ENCODE assay signal across 8 cellular contexts in the genomic region with DNA sequence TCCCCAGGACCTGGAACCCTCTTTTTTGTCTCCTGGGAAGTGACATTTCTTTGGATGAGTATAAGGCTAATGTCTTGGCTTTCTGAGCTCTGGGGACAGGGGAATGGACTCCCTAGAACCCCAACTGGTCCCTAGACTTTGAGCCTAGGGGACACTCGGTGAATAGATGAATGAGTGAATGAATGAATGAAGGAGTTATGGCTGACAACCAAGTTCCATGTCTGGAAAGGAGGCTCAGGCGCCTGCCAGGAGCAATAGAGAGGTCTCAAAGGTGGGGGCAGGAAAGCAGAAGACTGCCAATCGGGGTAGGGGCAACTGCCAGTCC. TPM values are rescaled to one million over a fixed set of nuclear protein-coding genes. Genes with fewer than 3 reads are reported as not detected.
A peak's percentile ranks its signal among the peaks of the same experiment; 100 is the strongest.
DNase-seq lines count a peak whose midpoint lies in the region; ATAC-seq and TF ChIP-seq lines count a peak whose summit lies in the region.

No MANE protein-coding gene starts in this region.

- H3K36me3 Mint-ChIP-seq in MCF 10A (ENCODE audit: insufficient read depth, unreplicated experiment) (peaks cover 7% of the 10 kb centered on the region), mesothelial cell of epicardium (no peaks in the 10 kb centered on the region)

- DNase-seq in heart right ventricle (no peak), cardiac septum (ENCODE audit: low spot score) (no peak), MCF 10A (ENCODE audit: unreplicated experiment) (no peak), mesothelial cell of epicardium (ENCODE audit: low spot score in 2 of 2, unreplicated experiment in 2 of 2) (no peak), upper lobe of right lung (no peak), nucleus accumbens (lab: John Stamatoyannopoulos, UW) (no peak)
- no peak for DNase-seq in stimulated activated CD4-positive, alpha-beta T cell treated with anti-CD3 and anti-CD28 coated beads, Interleukin-2, amount 100 ng/mL, for 48 hours

- BruUV-seq in MCF 10A (replicated peaks; lab: Mats Ljungman, UMichigan), result no TSS peak

- H3K27ac ChIP-seq in heart right ventricle (peak overlapping the region; percentile 60 to 95 (median 85)), upper lobe of right lung (peak overlapping the region; percentile 90)

- CTCF ChIA-PET in MCF 10A (lab: Yijun Ruan, JAX), result interaction anchor here (0.7 to 3.3 kb wide), 8 partner anchors 26 to 1116 kb away, joined by 3 to 25 read pairs (median 5); no protein-coding TSS in a partner anchor

- WGBS in heart right ventricle, 2 donors, result 20 to 21% methylated on average over 3 of the region's 3 CpGs

- H3K36me3 ChIP-seq in heart right ventricle (peaks cover 0 to 3% (median 0%) of the 10 kb centered on the region in 9 donors), upper lobe of right lung (no peaks in the 10 kb centered on the region)

- H3K4me1 Mint-ChIP-seq in MCF 10A (ENCODE audit: insufficient read depth, unreplicated experiment), result peaks cover 23% of the 10 kb centered on the region
- H3K4me1 Mint-ChIP-seq in mesothelial cell of epicardium, result peaks cover 35% of the 10 kb centered on the region

- no peaks in the 10 kb centered on the region for H3K27me3 Mint-ChIP-seq in MCF 10A (ENCODE audit: insufficient read depth, unreplicated experiment)
- peaks cover 41% of the 10 kb centered on the region for H3K27me3 Mint-ChIP-seq in mesothelial cell of epicardium (ENCODE audit: low read depth)

- no peak overlapping the region for H3K27ac Mint-ChIP-seq in MCF 10A (ENCODE audit: low read depth, unreplicated experiment)
- no peak overlapping the region for H3K27ac Mint-ChIP-seq in mesothelial cell of epicardium

- H3K4me1 ChIP-seq in heart right ventricle (peaks cover 5 to 58% (median 38%) of the 10 kb centered on the region in 9 donors), upper lobe of right lung (peaks cover 47% of the 10 kb centered on the region)

- H3K9me3 ChIP-seq in heart right ventricle (no peaks in the 10 kb centered on the region), upper lobe of right lung (no peaks in the 10 kb centered on the region)

- TF ChIP-seq CTCF in heart right ventricle (IDR thresholded peaks at IDR 0.05), result no peak
- no peak for TF ChIP-seq CTCF in MCF 10A (IDR thresholded peaks at IDR 0.05; ENCODE audit: unreplicated experiment)
- TF ChIP-seq CTCF in mesothelial cell of epicardium (IDR thresholded peaks at IDR 0.05; ENCODE audit: unreplicated experiment), result no peak
- no peak for TF ChIP-seq CTCF in upper lobe of right lung (IDR thresholded peaks at IDR 0.05)

- intact Hi-C loops in heart right ventricle (cut with DNase I), result loop anchor here in 5 of 10 donors (1.0 to 5.0 kb wide), 4 partner anchors 29 to 38 kb away; partner anchors contain the start of gene RFT1 (in 2 of the 5)
- intact Hi-C loops in cardiac septum (cut with DNase I), result loop anchor here (2.0 to 10.0 kb wide), 2 partner anchors 29 to 625 kb away; partner anchors contain the start of genes NT5DC2, RFT1 and UQCC5
- intact Hi-C loops in MCF 10A (cut with micrococcal nuclease), result loop anchor here (2.0 kb wide), 1 partner anchor 25 kb away; no protein-coding TSS in a partner anchor
- intact Hi-C loops in upper lobe of right lung (cut with DNase I), result no loop called here

- ATAC-seq in heart right ventricle (no peak), upper lobe of right lung (no peak), HG03457 (IDR thresholded peaks at IDR 0.05; ENCODE audit: unreplicated experiment) (no peak)

- no peaks in the 10 kb centered on the region for H3K9me3 Mint-ChIP-seq in MCF 10A (ENCODE audit: unreplicated experiment)
- H3K9me3 Mint-ChIP-seq in mesothelial cell of epicardium, result no peaks in the 10 kb centered on the region

- H3K27me3 ChIP-seq in heart right ventricle (peaks cover 0 to 17% (median 0%) of the 10 kb centered on the region in 7 donors), upper lobe of right lung (no peaks in the 10 kb centered on the region)

- H3K4me3 Mint-ChIP-seq in MCF 10A (ENCODE audit: unreplicated experiment), result peak overlapping the region; percentile 89
- H3K4me3 Mint-ChIP-seq in mesothelial cell of epicardium, result peak overlapping the region; percentile 73

- POLR2A ChIA-PET in MCF 10A (lab: Yijun Ruan, JAX), result interaction anchor here (0.6 to 1.5 kb wide), 14 partner anchors 14 to 187 kb away, joined by 3 to 7 read pairs (median 3); partner anchors contain the start of genes DCP1A, RFT1 and TKT

- H3K4me3 ChIP-seq in heart right ventricle, result peak overlapping the region; percentile 58 to 94 (median 88)
- peak overlapping the region; percentile 82 for H3K4me3 ChIP-seq in upper lobe of right lung

RNA-seq across cellular contexts. Expression of gene PRKCD, which starts 0.7 kb away (rescaled TPM):
- total RNA-seq in heart right ventricle (10 to 100 TPM in 4 of 10 donors, 1 to 10 TPM in 6; 6.6 to 28.3 (median 7.7) TPM), cardiac septum (10.6 TPM), MCF 10A (2022) (9.6 and 9.8 TPM in 2 replicates), mesothelial cell of epicardium (15.2 to 17.0 TPM (median 16.1 TPM) in 3 replicates), upper lobe of right lung (78.4 TPM)
- polyA plus RNA-seq in heart right ventricle, result 10 to 100 TPM in 1 of 2 donors, 1 to 10 TPM in 1; 8.6 to 11.5 TPM

RNA-seq across cellular contexts. Expression of gene RFT1, which starts 30.1 kb away (rescaled TPM):
- total RNA-seq in heart right ventricle (10 to 100 TPM in 4 of 10 donors, 1 to 10 TPM in 6; 5.7 to 13.1 (median 9.5) TPM), cardiac septum (8.6 TPM), MCF 10A (2022) (40.1 and 42.7 TPM in 2 replicates), mesothelial cell of epicardium (27.7 to 30.4 TPM (median 28.3 TPM) in 3 replicates), upper lobe of right lung (20.6 TPM)
- polyA plus RNA-seq in heart right ventricle, result 1 to 10 TPM; 4.6 to 8.2 TPM
